8 cellular contexts compared by ENCODE assay signal in genomic region chr17:38474707-38475106, GRCh38. TPM values are rescaled to one million over a fixed set of nuclear protein-coding genes. Genes with fewer than 3 reads are reported as not detected.
DNase-seq lines count a peak whose midpoint lies in the region; ATAC-seq, FAIRE-seq and TF ChIP-seq lines count a peak whose summit lies in the region.
"Not testable (repeated sequence)": the region's sequence is repeated elsewhere in the genome, so short reads cannot be mapped to it uniquely, and the experiment has no call there.

No MANE protein-coding gene starts in this region.

- WGBS in GM12878 (ENCODE audit: insufficient coverage, insufficient replicate concordance, low lambda C conversion rate, missing lambda C conversion rate), result 23% methylated on average over 8 of the region's 8 CpGs
- no CpG with 5 or more reads among the region's 8 CpGs for WGBS in mesendoderm (ENCODE audit: extremely low coverage, insufficient coverage, low lambda C conversion rate)
- 56 to 68% methylated on average over 7 to 8 of the region's 8 CpGs for WGBS in testis, 2 donors

- intact Hi-C loops in GM12878 (cut with micrococcal nuclease; ENCODE audit: unreplicated experiment); testis (cut with DNase I; ENCODE audit: low total_unique reads): not testable (repeated sequence)

- H3K4me2 ChIP-seq in GM12878 (ENCODE audit: control insufficient read depth, insufficient read depth); mesendoderm (ENCODE audit: low read length): not testable (repeated sequence)

- H2AFZ ChIP-seq in GM12878 (ENCODE audit: control insufficient read depth, low read depth, low read length), result not testable (repeated sequence)

- in situ Hi-C loops in GM12878 (cut with MboI), result loop anchor here (10.0 kb wide), 1 partner anchor 130 kb away; the partner anchor contains the start of gene GPR179

- peak; percentile 55 for TF ChIP-seq CTCF in D721Med (IDR thresholded peaks at IDR 0.05; ENCODE audit: insufficient read depth, missing control alignments)
- TF ChIP-seq CTCF in RWPE2 (IDR thresholded peaks at IDR 0.05; ENCODE audit: poor library complexity, severe bottlenecking), result peak; percentile 22
- TF ChIP-seq CTCF in GM12878 (IDR thresholded peaks at IDR 0.05 in 2 of 3, conservative IDR thresholded peaks at IDR 0.05 in 1 of 3; ENCODE audit: control insufficient read depth in 2 of 3, extremely low read depth in 1 of 3, insufficient read depth in 1 of 3, low read depth in 3 of 3, low read length in 3 of 3), result peak in 2 of 3 experiments; percentile 18 to 29; a peak in 3 of 6 replicates
- peak; percentile 19 for TF ChIP-seq CTCF in fibroblast of mammary gland (conservative IDR thresholded peaks at IDR 0.05; ENCODE audit: control insufficient read depth, insufficient read depth, low read depth, low read length)
- TF ChIP-seq CTCF in testis (IDR thresholded peaks at IDR 0.05), result peak in 1 of 3 experiments; percentile 4

- H3K79me2 ChIP-seq in GM12878 (ENCODE audit: control insufficient read depth, insufficient read depth, low read length); mesendoderm (ENCODE audit: control insufficient read depth, insufficient read depth, low read length): not testable (repeated sequence)

- 0 out of 2 replicates have a peak, but pooled peaks have one; percentile 20 for TF ChIP-seq RAD21 in GM12878 (IDR thresholded peaks at IDR 0.05; ENCODE audit: insufficient read depth, low read depth, low read length)

- TF ChIP-seq POLR2A in GM12878 (IDR thresholded peaks at IDR 0.05; ENCODE audit: low read depth, low read length); testis (IDR thresholded peaks at IDR 0.05): not testable (repeated sequence)

- H2AK5ac ChIP-seq in mesendoderm (ENCODE audit: low read length), result not testable (repeated sequence)

- H3K36me3 ChIP-seq in H7 (replicated peaks; ENCODE audit: control insufficient read depth, insufficient read depth, low read length) (peaks cover 14% of the 10 kb centered on the region), RWPE2 (ENCODE audit: low read depth) (peaks cover 60% of the 10 kb centered on the region)
- not testable (repeated sequence) for H3K36me3 ChIP-seq in GM12878 (ENCODE audit: control insufficient read depth in 2 of 2, insufficient read depth in 2 of 2, low read length in 1 of 2); mesendoderm (ENCODE audit: control insufficient read depth, insufficient read depth, low read length); testis (ENCODE audit: low read depth, missing control alignments)

- not testable (repeated sequence) for H2BK5ac ChIP-seq in mesendoderm (ENCODE audit: low read length)

- H2BK15ac ChIP-seq in mesendoderm (replicated peaks; ENCODE audit: low read depth), result not testable (repeated sequence)

- not testable (repeated sequence) for H3K79me1 ChIP-seq in mesendoderm (ENCODE audit: low read length)

- CTCF ChIA-PET in GM12878 (lab: Yijun Ruan, JAX), result interaction anchor here (0.6 to 1.3 kb wide), 3 partner anchors 24 to 189 kb away, joined by 3 to 5 read pairs (median 4); no protein-coding TSS in a partner anchor

- H3K4me3 ChIP-seq in H7 (ENCODE audit: insufficient read depth, low read depth, low read length); RWPE2 (ENCODE audit: severe bottlenecking); GM12878; fibroblast of mammary gland (ENCODE audit: control insufficient read depth, low read depth, low read length); mesendoderm (ENCODE audit: low read length); testis: not testable (repeated sequence)

- not testable (repeated sequence) for H4K20me1 ChIP-seq in GM12878 (ENCODE audit: control insufficient read depth, insufficient read depth)

- H3K56ac ChIP-seq in mesendoderm (ENCODE audit: low read length), result not testable (repeated sequence)

- RAD21 ChIA-PET in GM12878 (lab: Charles Lee; ENCODE audit: unreplicated experiment), result not testable (repeated sequence)

- not testable (repeated sequence) for H3K18ac ChIP-seq in mesendoderm (ENCODE audit: low read length)

- not testable (repeated sequence) for H3K23ac ChIP-seq in mesendoderm (ENCODE audit: low read length)

- SMC1A ChIA-PET in GM12878 (lab: Charles Lee; ENCODE audit: uncharacterized antibody, unreplicated experiment), result interaction anchor here (0.6 to 0.9 kb wide), 2 partner anchors 22 to 125 kb away, joined by 3 read pairs; no protein-coding TSS in a partner anchor

- not testable (repeated sequence) for H4K5ac ChIP-seq in mesendoderm (ENCODE audit: low read length)

- FAIRE-seq in D721Med (lab: Jason Lieb, UNC); GM12878 (lab: Jason Lieb, UNC): not testable (repeated sequence)

- H3K27me3 ChIP-seq in H7 (ENCODE audit: control insufficient read depth, insufficient read depth, low read length); RWPE2 (ENCODE audit: insufficient read depth, poor library complexity, severe bottlenecking); GM12878 (replicated peaks in 1 of 2; ENCODE audit: control insufficient read depth in 2 of 2, insufficient read depth in 2 of 2, low read length in 1 of 2); mesendoderm (ENCODE audit: insufficient read depth, low read length, poor library complexity); testis: not testable (repeated sequence)

- POLR2A ChIA-PET in GM12878 (lab: Charles Lee), result not testable (repeated sequence)

- not testable (repeated sequence) for ATAC-seq in RWPE2 (ENCODE audit: low read depth); GM12878

- not testable (repeated sequence) for H3K4ac ChIP-seq in mesendoderm (ENCODE audit: low read depth, low read length)

- not testable (repeated sequence) for H3K4me1 ChIP-seq in RWPE2 (ENCODE audit: insufficient read depth, poor library complexity, severe bottlenecking); GM12878 (ENCODE audit: control insufficient read depth, insufficient read depth, low read length); mesendoderm (ENCODE audit: control insufficient read depth, low read depth, low read length); testis

- not testable (repeated sequence) for BruUV-seq in GM12878 (replicated peaks; lab: Mats Ljungman, UMichigan)

- TF ChIP-seq EP300 in GM12878 (IDR thresholded peaks at IDR 0.05; ENCODE audit: borderline replicate concordance in 1 of 2, control insufficient read depth in 1 of 2, low read depth in 2 of 2, low read length in 2 of 2), result not testable (repeated sequence)

- not testable (repeated sequence) for H3K27ac ChIP-seq in RWPE2 (ENCODE audit: poor library complexity, severe bottlenecking); GM12878 (ENCODE audit: control insufficient read depth, insufficient read depth); mesendoderm (ENCODE audit: low read depth, low read length); testis

- H3K9ac ChIP-seq in GM12878 (ENCODE audit: control insufficient read depth, insufficient read depth, low read length); mesendoderm (ENCODE audit: low read length): not testable (repeated sequence)

- not testable (repeated sequence) for DNase-seq in D721Med (ENCODE audit: insufficient read length, low spot score); RWPE2 (ENCODE audit: low spot score); GM12878 (ENCODE audit: low read depth, low spot score)
- DNase-seq in H7 (peak; percentile 50), NCI-H1694 (lab: John Stamatoyannopoulos, UW) (peak; percentile 45), fibroblast of mammary gland (ENCODE audit: low read depth) (peak; percentile 47), mesendoderm (peak; percentile 47), testis (peak; percentile 33)

- H4K8ac ChIP-seq in mesendoderm (ENCODE audit: low read depth, low read length), result not testable (repeated sequence)

- not testable (repeated sequence) for H3K9me3 ChIP-seq in RWPE2 (ENCODE audit: severe bottlenecking); GM12878 (replicated peaks; ENCODE audit: control insufficient read depth, insufficient read depth, low read length); testis

- H2BK120ac ChIP-seq in mesendoderm (ENCODE audit: low read depth, low read length), result not testable (repeated sequence)

TF ChIP-seq in GM12878, 131 proteins besides CTCF, POLR2A, EP300 and RAD21:
- TF ChIP-seq SMC3 (IDR thresholded peaks at IDR 0.05; ENCODE audit: borderline replicate concordance, low read length), result 0 out of 2 replicates have a peak, but pooled peaks have one; percentile 8

RNA-seq across cellular contexts. Expression of gene ARHGAP23, which starts 46.4 kb away (rescaled TPM):
- total RNA-seq in H7 (2014; rRNA removed; shearing (Covaris generic)), result 15.4 and 17.2 TPM in 2 replicates
- total RNA-seq in GM12878 (2013; cell fraction: nucleolus; rRNA removed), result 0.23 TPM in 1 of 2 replicates, not detected in the other
- total RNA-seq in GM12878 (2014; rRNA removed) (2.1 and 2.9 TPM in 2 replicates), GM12878 (2014; rRNA removed; fragmentation: Illumina TruSeq; extraction: Trizol) (2.5 and 2.9 TPM in 2 replicates), GM12878 (2021) (5.6 and 5.8 TPM in 2 replicates), testis (100 to 1,000 TPM; 146 to 235 TPM)
- polyA plus RNA-seq in GM12878 (2011; ENCODE audit: low read depth), result 0.43 TPM
- polyA plus RNA-seq in GM12878 (2011; rRNA removed) (0.84 and 1.1 TPM in 2 replicates), GM12878 (2014; fragmentation: Illumina TruSeq; extraction: Trizol) (0.65 and 2.4 TPM in 2 replicates), GM12878 (2014; fragmentation: Nextera tagmentation; extraction: Ambion mirVana) (under 1 TPM; 0.23 to 0.35 TPM), GM12878 (2014; rRNA removed) (4.2 and 5.0 TPM in 2 replicates), GM12878 (2016; fragmentation: Nextera tagmentation; extraction: Ambion mirVana) (1 to 10 TPM in 1 of 2 experiments, under 1 TPM in 1; 0.75 to 1.8 TPM), testis (ENCODE audit: insufficient read depth, low read depth, low replicate concordance) (78.0 TPM)
- polyA plus RNA-seq in GM12878 (2011; cell fraction: cytosol; rRNA removed), result 1.3 and 2.2 TPM in 2 replicates
- polyA plus RNA-seq in GM12878 (2011; cell fraction: nucleus; rRNA removed), result 3.7 and 4.3 TPM in 2 replicates
- 2.4 and 4.5 TPM in 2 replicates for polyA plus RNA-seq in GM12878 (2012)
- polyA minus RNA-seq in GM12878 (2011; rRNA and poly(A)+ RNA removed), result 1.5 and 3.4 TPM in 2 replicates
- polyA minus RNA-seq in GM12878 (2011; cell fraction: cytosol; rRNA and poly(A)+ RNA removed), result 2.1 and 3.5 TPM in 2 replicates
- polyA minus RNA-seq in GM12878 (2011; cell fraction: nucleus; rRNA and poly(A)+ RNA removed), result 3.5 and 9.0 TPM in 2 replicates
- polyA plus RNA-seq in mesendoderm (2013, experiment 1 of 2), result 32.5 TPM
- 31.7 TPM for polyA plus RNA-seq in mesendoderm (2013, experiment 2 of 2)
